In the genomic region with DNA sequence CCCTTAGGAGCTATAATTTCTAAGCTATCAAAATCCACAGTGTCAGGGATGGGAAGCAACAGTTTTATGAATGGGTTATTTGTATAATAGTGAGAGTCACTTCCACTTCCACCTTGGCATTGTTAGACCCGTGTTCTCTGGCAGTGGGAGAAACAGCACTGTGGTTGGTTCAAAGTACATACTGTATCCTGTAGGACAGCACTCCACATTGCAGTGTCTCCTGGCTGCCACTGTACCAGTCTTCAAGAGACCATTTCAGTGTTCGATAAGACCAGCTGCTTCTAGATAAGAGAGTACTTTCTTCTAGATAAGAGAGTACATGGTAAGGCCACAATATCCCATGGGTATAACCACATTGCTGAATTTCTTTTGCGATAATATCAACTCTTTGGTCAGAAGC, we compare ENCODE assay signal across 24 cellular contexts. TPM values are rescaled to one million over a fixed set of nuclear protein-coding genes. Genes with fewer than 3 reads are reported as not detected.
"Had no signal": no experiment of that assay in that cellular context is flagged by ENCODE, and none has a peak within 500 bp of the region (broad histone marks: within the 10 kb centered on the region; RNA-seq: fewer than 3 reads in every experiment).

No MANE protein-coding gene starts in this region.

- H3K4me3 Mint-ChIP-seq: activated CD4-positive, alpha-beta memory T cell treated with anti-CD3 and anti-CD28 coated beads, Interleukin-2, amount 10 ng/mL, durations not matched to agents 7 days and 5 days; activated CD4-positive, alpha-beta T cell treated with anti-CD3 and anti-CD28 coated beads, Interleukin-2, amount 10 ng/mL, durations not matched to agents 7 days and 5 days; activated naive CD4-positive, alpha-beta T cell treated with anti-CD3 and anti-CD28 coated beads for 36 hours; activated naive CD8-positive, alpha-beta T cell; activated T-helper 17 cell treated with anti-CD3 and anti-CD28 coated beads, Interleukin-2, amount 50 U/mL, for 72 hours; brain had no signal

- ATAC-seq: activated T-helper 17 cell treated with anti-CD3 and anti-CD28 coated beads, Interleukin-2, amount 50 U/mL, for 72 hours; K562 had no signal

- H3K27ac ChIP-seq: PC-9, SK-N-MC had no signal

- H3K27ac Mint-ChIP-seq: activated CD4-positive, alpha-beta memory T cell treated with anti-CD3 and anti-CD28 coated beads, Interleukin-2, amount 10 ng/mL, durations not matched to agents 7 days and 5 days; activated naive CD4-positive, alpha-beta T cell treated with anti-CD3 and anti-CD28 coated beads for 36 hours; activated naive CD8-positive, alpha-beta T cell; activated T-helper 17 cell treated with anti-CD3 and anti-CD28 coated beads, Interleukin-2, amount 50 U/mL, for 72 hours had no signal

- DNase-seq: activated CD4-positive, alpha-beta memory T cell treated with anti-CD3 and anti-CD28 coated beads, Interleukin-2, amount 10 ng/mL, durations not matched to agents 7 days and 5 days; activated CD4-positive, alpha-beta T cell treated with anti-CD3 and anti-CD28 coated beads, Interleukin-2, amount 10 ng/mL, durations not matched to agents 7 days and 5 days; activated CD4-positive, CD25-positive, alpha-beta regulatory T cell; activated gamma-delta T cell; activated naive CD4-positive, alpha-beta T cell treated with anti-CD3 and anti-CD28 coated beads for 36 hours; activated T-cell treated with anti-CD3 and anti-CD28 coated beads for 4 hours; activated T-cell treated with anti-CD3 and anti-CD28 coated beads, Interleukin-2, amount 50 U/mL, for 48 hours; amygdala; Karpas-422; MM.1S; NCI-H1105; NCI-H1436; NCI-H1694 treated with DMSO at 0.1 percent for 48 hours; NCI-H2029 treated with DMSO at 0.1 percent for 48 hours; NCI-H524; PC-9; T-helper 1 cell had no signal

- H3K4me1 Mint-ChIP-seq: activated CD4-positive, alpha-beta memory T cell treated with anti-CD3 and anti-CD28 coated beads, Interleukin-2, amount 10 ng/mL, durations not matched to agents 7 days and 5 days; activated CD4-positive, alpha-beta T cell treated with anti-CD3 and anti-CD28 coated beads, Interleukin-2, amount 10 ng/mL, durations not matched to agents 7 days and 5 days; activated T-helper 17 cell treated with anti-CD3 and anti-CD28 coated beads, Interleukin-2, amount 50 U/mL, for 72 hours; brain had no signal

- H3K27me3 Mint-ChIP-seq: activated CD4-positive, alpha-beta T cell treated with anti-CD3 and anti-CD28 coated beads, Interleukin-2, amount 10 ng/mL, durations not matched to agents 7 days and 5 days; activated naive CD8-positive, alpha-beta T cell; activated T-helper 17 cell treated with anti-CD3 and anti-CD28 coated beads, Interleukin-2, amount 50 U/mL, for 72 hours had no signal

- H3K4me3 ChIP-seq: K562, PC-9, SK-N-MC had no signal

- H3K9me3 Mint-ChIP-seq: activated CD4-positive, alpha-beta memory T cell treated with anti-CD3 and anti-CD28 coated beads, Interleukin-2, amount 10 ng/mL, durations not matched to agents 7 days and 5 days; activated CD4-positive, alpha-beta T cell treated with anti-CD3 and anti-CD28 coated beads, Interleukin-2, amount 10 ng/mL, durations not matched to agents 7 days and 5 days; activated naive CD4-positive, alpha-beta T cell treated with anti-CD3 and anti-CD28 coated beads for 36 hours; activated T-helper 17 cell treated with anti-CD3 and anti-CD28 coated beads, Interleukin-2, amount 50 U/mL, for 72 hours; brain had no signal

RNA-seq across cellular contexts. Expression of gene GDAP1L1, which starts 35.0 kb away (rescaled TPM):
- total RNA-seq: activated CD4-positive, alpha-beta memory T cell treated with anti-CD3 and anti-CD28 coated beads, Interleukin-2, amount 10 ng/mL, durations not matched to agents 7 days and 5 days; activated CD4-positive, alpha-beta T cell treated with anti-CD3 and anti-CD28 coated beads, Interleukin-2, amount 10 ng/mL, durations not matched to agents 7 days and 5 days; activated CD8-positive, alpha-beta memory T cell treated with anti-CD3 and anti-CD28 coated beads for 36 hours; activated T-helper 17 cell treated with anti-CD3 and anti-CD28 coated beads, Interleukin-2, amount 50 U/mL, for 72 hours; PC-9; T-helper 2 cell treated with Interferon-gamma antibody and Interleukin-4, amounts not matched to agents 100 ng/mL and 5 ng/mL, for 36 hours had no signal

RNA-seq across cellular contexts. Expression of gene R3HDML, which starts 54.7 kb away (rescaled TPM):
- total RNA-seq: activated CD4-positive, alpha-beta memory T cell treated with anti-CD3 and anti-CD28 coated beads, Interleukin-2, amount 10 ng/mL, durations not matched to agents 7 days and 5 days; activated CD4-positive, alpha-beta T cell treated with anti-CD3 and anti-CD28 coated beads, Interleukin-2, amount 10 ng/mL, durations not matched to agents 7 days and 5 days; activated CD8-positive, alpha-beta memory T cell treated with anti-CD3 and anti-CD28 coated beads for 36 hours; activated naive CD4-positive, alpha-beta T cell treated with anti-CD3 and anti-CD28 coated beads for 36 hours; activated T-helper 17 cell treated with anti-CD3 and anti-CD28 coated beads, Interleukin-2, amount 50 U/mL, for 72 hours; K562; PC-9; T-helper 2 cell treated with Interferon-gamma antibody and Interleukin-4, amounts not matched to agents 100 ng/mL and 5 ng/mL, for 36 hours had no signal
